In genomic region chrX:482702-483203, GRCh38 we compare ENCODE assay signal across 23 cellular contexts.
"Had no signal": no experiment of that assay in that cellular context is flagged by ENCODE, and none has a peak within 500 bp of the region (broad histone marks: within the 10 kb centered on the region; RNA-seq: fewer than 3 reads in every experiment).

No MANE protein-coding gene starts in this region.

- DNase-seq: cortex of kidney; effector memory CD4-positive, alpha-beta T cell; heart left ventricle; hippocampal formation; left colon; left ventricle myocardium superior; mesendoderm; naive B cell; nephron progenitor cell; psoas muscle; retina; stimulated activated CD4-positive, alpha-beta T cell treated with anti-CD3 and anti-CD28 coated beads, Interleukin-2, amount 100 ng/mL, for 24 hours; stimulated activated CD4-positive, alpha-beta T cell treated with anti-CD3 and anti-CD28 coated beads, Interleukin-4, amount 100 ng/mL, for 4 hours; stimulated activated naive B cell treated with anti-CD40 and anti-IgM and Interleukin-4, amounts not matched to agents 10 μg/mL and 1 μg/mL and 100 μg/mL, for 72 hours; stimulated activated naive CD8-positive, alpha-beta T cell treated with anti-CD3 and anti-CD28 coated beads, Interleukin-15, amount 100 ng/mL, for 72 hours; transverse colon had no signal

- H3K27me3 ChIP-seq: heart left ventricle, neutrophil, transverse colon had no signal

- ATAC-seq: esophagus mucosa; heart left ventricle; left colon; left ventricle myocardium superior; psoas muscle; sciatic nerve; stimulated activated naive B cell treated with anti-CD40 and anti-IgM and Interleukin-4, amounts not matched to agents 10 μg/mL and 1 μg/mL and 100 μg/mL, for 72 hours; stimulated activated naive CD8-positive, alpha-beta T cell treated with anti-CD3 and anti-CD28 coated beads, Interleukin-15, amount 100 ng/mL, for 72 hours had no signal

- H3K9me3 ChIP-seq: thoracic aorta, transverse colon had no signal

- H3K4me3 ChIP-seq: heart left ventricle, lung, psoas muscle, thoracic aorta, transverse colon had no signal

- H3K27ac ChIP-seq: heart left ventricle, neutrophil, psoas muscle, thoracic aorta, transverse colon had no signal

- H3K36me3 ChIP-seq: heart left ventricle, neutrophil, thoracic aorta, transverse colon had no signal

- FAIRE-seq: endometrium, frontal cortex had no signal

- H3K4me1 ChIP-seq: heart left ventricle, psoas muscle, transverse colon had no signal
